28 cellular contexts compared by ENCODE assay signal in the genomic region with DNA sequence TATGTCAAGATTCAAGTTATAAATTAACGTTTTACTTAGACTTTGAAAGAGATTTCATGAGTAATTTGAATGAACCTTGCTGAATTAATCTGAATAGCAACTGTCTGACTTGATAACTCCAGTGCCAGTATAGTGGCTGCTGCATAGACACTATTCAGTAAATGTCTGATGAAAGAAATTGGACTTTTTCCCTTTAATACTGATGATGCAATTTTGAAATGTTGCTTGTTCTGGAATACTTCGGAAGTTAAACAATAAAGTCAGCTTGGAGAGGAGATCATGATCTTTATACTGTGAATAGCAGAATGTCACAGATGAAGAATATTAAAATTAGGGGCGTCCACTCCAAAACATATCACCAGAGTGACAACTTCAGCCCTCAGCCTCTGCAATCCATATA.
"Had no signal": no experiment of that assay in that cellular context is flagged by ENCODE, and none has a peak within 500 bp of the region (broad histone marks: within the 10 kb centered on the region; RNA-seq: fewer than 3 reads in every experiment).

No MANE protein-coding gene starts in this region.

- H3K27ac ChIP-seq: heart right ventricle, ovary, psoas muscle, skin epidermis, spleen, testis, tibial artery, upper lobe of left lung had no signal

- H3K27me3 ChIP-seq: ovary, testis, tibial artery, upper lobe of left lung had no signal

- ATAC-seq: effector memory CD8-positive, alpha-beta T cell; heart right ventricle; left cardiac atrium; left ventricle myocardium superior; natural killer cell; psoas muscle; right cardiac atrium; stimulated activated memory B cell treated with anti-CD40 and anti-IgM and Interleukin-4, amounts not matched to agents 10 μg/mL and 1 μg/mL and 100 μg/mL, for 72 hours; stimulated activated naive CD8-positive, alpha-beta T cell treated with anti-CD3 and anti-CD28 coated beads, Interleukin-15, Interleukin-2, amounts not matched to agents 100 U/mL and 50 U/mL, for 24 hours had no signal

- H3K4me1 ChIP-seq: psoas muscle, testis had no signal

- FAIRE-seq: endometrium, islet of Langerhans, urothelium cell line had no signal

- DNase-seq: cerebellar nuclear complex; cortex of kidney; effector memory CD8-positive, alpha-beta T cell; foreskin melanocyte; glutamatergic neuron; heart right ventricle; hippocampal formation; left cardiac atrium; left ventricle myocardium superior; natural killer cell; occipital lobe; ovary; posterior cingulate gyrus; psoas muscle; right cardiac atrium; spleen; stimulated activated CD4-positive, alpha-beta T cell treated with anti-CD3 and anti-CD28 coated beads, Interleukin-4, amount 100 ng/mL, for 4 hours; stimulated activated naive CD8-positive, alpha-beta T cell treated with anti-CD3 and anti-CD28 coated beads, Interleukin-15, Interleukin-2, amounts not matched to agents 100 U/mL and 50 U/mL, for 24 hours; substantia nigra; testis; tibial artery; upper lobe of left lung had no signal

- H3K9me3 ChIP-seq: spleen, testis, tibial artery, upper lobe of left lung had no signal

- H3K4me3 ChIP-seq: heart right ventricle, lung, ovary, psoas muscle, skin epidermis, spleen, testis, tibial artery, upper lobe of left lung had no signal
